9 cellular contexts compared by ENCODE assay signal in genomic region chr1:21869620-21870121, GRCh38. TPM values are rescaled to one million over a fixed set of nuclear protein-coding genes. Genes with fewer than 3 reads are reported as not detected.
A peak's percentile ranks its signal among the peaks of the same experiment; 100 is the strongest.
DNase-seq lines count a peak whose midpoint lies in the region; ATAC-seq lines count a peak whose summit lies in the region.
"Had no signal": no experiment of that assay in that cellular context is flagged by ENCODE, and none has a peak within 500 bp of the region (broad histone marks: within the 10 kb centered on the region; RNA-seq: fewer than 3 reads in every experiment).

No MANE protein-coding gene starts in this region.

- DNase-seq in HT1080 (ENCODE audit: low read depth) (peak; percentile 86), adipocyte (ENCODE audit: low read depth) (peak; percentile 92), left ventricle myocardium superior (peak; percentile 84), activated gamma-delta T cell (lab: John Stamatoyannopoulos, UW) (no peak)
- DNase-seq in activated CD4-positive, alpha-beta T cell treated with anti-CD3 and anti-CD28 coated beads, Interleukin-2, amount 50 U/mL, for 1 hour, result no peak
- DNase-seq: naive B cell had no signal

- H3K4me3 ChIP-seq in adipocyte (ENCODE audit: low read length) (no peak overlapping the region), stomach smooth muscle (ENCODE audit: low read length in 2 of 2) (peak overlapping the region in 1 of 2 donors; percentile 16)

- H3K9me3 ChIP-seq in adipocyte (ENCODE audit: control insufficient read depth, low read length) (no peaks in the 10 kb centered on the region), stomach smooth muscle (ENCODE audit: control insufficient read depth in 2 of 2, low read length in 2 of 2) (no peaks in the 10 kb centered on the region)

- no peaks in the 10 kb centered on the region for H3K27me3 ChIP-seq in adipocyte (replicated peaks; ENCODE audit: control insufficient read depth, insufficient read depth, low read length)
- no peaks in the 10 kb centered on the region for H3K27me3 ChIP-seq in stomach smooth muscle (ENCODE audit: control insufficient read depth in 1 of 2, insufficient read depth in 2 of 2, low read length in 2 of 2)

- ATAC-seq in left ventricle myocardium superior (peak; percentile 85), HG02588 (IDR thresholded peaks at IDR 0.05; ENCODE audit: unreplicated experiment) (no peak), GM21390 (IDR thresholded peaks at IDR 0.05; ENCODE audit: unreplicated experiment) (no peak)

- H3K36me3 ChIP-seq in adipocyte (ENCODE audit: control insufficient read depth, insufficient read depth, low read length, severe bottlenecking), result peaks cover 92% of the 10 kb centered on the region
- H3K36me3 ChIP-seq in stomach smooth muscle (ENCODE audit: control insufficient read depth in 2 of 2, insufficient read depth in 2 of 2, low read length in 2 of 2), result peaks cover 55 to 63% of the 10 kb centered on the region in 2 donors

- intact Hi-C loops in left ventricle myocardium superior (cut with micrococcal nuclease), result no loop called here

- H3K27ac ChIP-seq in stomach smooth muscle (ENCODE audit: low read length), result peak overlapping the region; percentile 62

- H3K9ac ChIP-seq in adipocyte (ENCODE audit: low read length) (peak overlapping the region; percentile 25), stomach smooth muscle (ENCODE audit: low read length in 2 of 2) (peak overlapping the region in 1 of 2 donors; percentile 41)

- H3K4me1 ChIP-seq in adipocyte (ENCODE audit: control insufficient read depth, insufficient read depth, low read length), result peaks cover 18% of the 10 kb centered on the region
- H3K4me1 ChIP-seq in stomach smooth muscle (ENCODE audit: control insufficient read depth, insufficient read depth, low read length), result peaks cover 22% of the 10 kb centered on the region

RNA-seq across cellular contexts. Expression of gene LDLRAD2, which starts 57.6 kb away (rescaled TPM):
- total RNA-seq in HT1080 (2014; rRNA removed; shearing (Covaris generic)), result not detected in 2 replicates
- polyA plus RNA-seq in HT1080 (2015; cell fraction: cytosol; rRNA removed), result not detected in 2 replicates
- polyA plus RNA-seq in HT1080 (2015; cell fraction: nucleus; rRNA removed), result 0.02 TPM in 1 of 2 replicates, not detected in the other
- total RNA-seq in left ventricle myocardium superior, result 0.20 TPM

Comparison
In these comparisons a context has a peak if more than half of its experiments do, and no peak if none do; other contexts are left out.
1. DNase-seq: peak in HT1080 (single experiment), adipocyte (single experiment) and left ventricle myocardium superior (single experiment); none in activated CD4-positive, alpha-beta T cell treated with anti-CD3 and anti-CD28 coated beads, Interleukin-2, amount 50 U/mL, for 1 hour (single experiment) and activated gamma-delta T cell (single experiment).